Comparison of ENCODE assay signal across 26 cellular contexts in genomic region chr9:91210318-91210717, GRCh38.
A peak's percentile ranks its signal among the peaks of the same experiment; 100 is the strongest.
DNase-seq lines count a peak whose midpoint lies in the region; ATAC-seq and TF ChIP-seq lines count a peak whose summit lies in the region.
"Had no signal": no experiment of that assay in that cellular context is flagged by ENCODE, and none has a peak within 500 bp of the region (broad histone marks: within the 10 kb centered on the region; RNA-seq: fewer than 3 reads in every experiment).

No MANE protein-coding gene starts in this region.

- H3K36me3 ChIP-seq in duodenal mucosa (ENCODE audit: control insufficient read depth in 1 of 2, insufficient read depth in 2 of 2, low read length in 2 of 2) (no peaks in the 10 kb centered on the region), right lobe of liver (no peaks in the 10 kb centered on the region), tibial nerve (peaks cover 0 to 9% (median 0%) of the 10 kb centered on the region in 3 donors), psoas muscle (ENCODE audit: insufficient read depth in 1 of 2, low read depth in 1 of 2) (peaks cover 0 to 9% of the 10 kb centered on the region in 2 donors)
- H3K36me3 ChIP-seq: gastroesophageal sphincter, SJSA1, upper lobe of right lung had no signal

- WGBS in right lobe of liver (ENCODE audit: insufficient coverage, low coverage, low lambda C conversion rate, missing lambda C conversion rate), result 25% methylated on average over 6 of the region's 6 CpGs
- 67 to 84% methylated on average over 6 of the region's 6 CpGs for WGBS in tibial nerve, 2 donors
- WGBS in psoas muscle, 3 donors, result 89 to 90% (median 90%) methylated on average over 6 of the region's 6 CpGs

- H3K4me1 ChIP-seq in duodenal mucosa (ENCODE audit: control insufficient read depth in 1 of 2, insufficient read depth in 2 of 2, low read length in 2 of 2) (peaks cover 49 to 53% of the 10 kb centered on the region in 2 donors), right lobe of liver (peaks cover 0 to 51% (median 16%) of the 10 kb centered on the region in 4 donors), tibial nerve (peaks cover 0 to 28% (median 22%) of the 10 kb centered on the region in 4 donors), psoas muscle (peaks cover 18% of the 10 kb centered on the region)

- H3K27me3 ChIP-seq in duodenal mucosa (ENCODE audit: control insufficient read depth in 1 of 2, insufficient read depth in 2 of 2, low read length in 2 of 2) (no peaks in the 10 kb centered on the region), right lobe of liver (no peaks in the 10 kb centered on the region), tibial nerve (no peaks in the 10 kb centered on the region), psoas muscle (ENCODE audit: insufficient read depth in 3 of 3, low read length in 2 of 3) (no peaks in the 10 kb centered on the region)
- H3K27me3 ChIP-seq: BLaER1 treated with 17β-estradiol and CSF1 and Interleukin-3, amounts not matched to agents 10 nM and 100 nM; gastroesophageal sphincter; hepatocyte; SJSA1; upper lobe of right lung had no signal

- H3K4me1 Mint-ChIP-seq in natural killer cell treated with Interleukin-12 subunit alpha and Interleukin-12 subunit beta and Interleukin-15 and Interleukin-18, amount 100 ng/mL, for 72 hours (ENCODE audit: low read depth in 2 of 2), result peaks cover 52 to 60% of the 10 kb centered on the region in 2 donors
- H3K4me1 Mint-ChIP-seq in natural killer cell, result peaks cover 42 to 47% of the 10 kb centered on the region in 2 donors

- H3K27me3 Mint-ChIP-seq in natural killer cell treated with Interleukin-12 subunit alpha and Interleukin-12 subunit beta and Interleukin-15 and Interleukin-18, amount 100 ng/mL, for 72 hours, result no peaks in the 10 kb centered on the region
- H3K27me3 Mint-ChIP-seq in natural killer cell (ENCODE audit: low read depth in 2 of 2), result no peaks in the 10 kb centered on the region
- H3K27me3 Mint-ChIP-seq: activated CD8-positive, alpha-beta memory T cell treated with anti-CD3 and anti-CD28 coated beads, Interleukin-2, amount 10 ng/mL, durations not matched to agents 7 days and 5 days had no signal

- no peaks in the 10 kb centered on the region for H3K9me3 ChIP-seq in duodenal mucosa (ENCODE audit: control insufficient read depth in 1 of 2, low read length in 2 of 2)
- no peaks in the 10 kb centered on the region for H3K9me3 ChIP-seq in right lobe of liver
- H3K9me3 ChIP-seq in tibial nerve, result no peaks in the 10 kb centered on the region
- H3K9me3 ChIP-seq in psoas muscle, result no peaks in the 10 kb centered on the region
- H3K9me3 ChIP-seq: gastroesophageal sphincter, upper lobe of right lung had no signal

- peak in 1 of 2 donors; percentile 5 for TF ChIP-seq EP300 in tibial nerve (IDR thresholded peaks at IDR 0.05)

- TF ChIP-seq CTCF in natural killer cell (IDR thresholded peaks at IDR 0.05), result no peak
- no peak for TF ChIP-seq CTCF in right lobe of liver (IDR thresholded peaks at IDR 0.05)
- TF ChIP-seq CTCF in tibial nerve (IDR thresholded peaks at IDR 0.05), result no peak
- no peak for TF ChIP-seq CTCF in psoas muscle (IDR thresholded peaks at IDR 0.05)
- no peak for TF ChIP-seq CTCF in coronary artery (IDR thresholded peaks at IDR 0.05)

- no peaks in the 10 kb centered on the region for H3K9me3 Mint-ChIP-seq in natural killer cell treated with Interleukin-12 subunit alpha and Interleukin-12 subunit beta and Interleukin-15 and Interleukin-18, amount 100 ng/mL, for 72 hours
- H3K9me3 Mint-ChIP-seq in natural killer cell, result no peaks in the 10 kb centered on the region

- peak overlapping the region; percentile 19 to 39 for H3K9ac ChIP-seq in duodenal mucosa (ENCODE audit: low read depth in 1 of 2, low read length in 2 of 2)
- H3K9ac ChIP-seq: BLaER1 treated with 17β-estradiol and CSF1 and Interleukin-3, amounts not matched to agents 10 nM and 100 nM had no signal

- TF ChIP-seq POLR2A in right lobe of liver (IDR thresholded peaks at IDR 0.05) (peak; percentile 77), tibial nerve (IDR thresholded peaks at IDR 0.05) (no peak)

- H3K36me3 Mint-ChIP-seq in natural killer cell treated with Interleukin-12 subunit alpha and Interleukin-12 subunit beta and Interleukin-15 and Interleukin-18, amount 100 ng/mL, for 72 hours, result peaks cover 4% of the 10 kb centered on the region
- no peaks in the 10 kb centered on the region for H3K36me3 Mint-ChIP-seq in natural killer cell

- H3K4me3 ChIP-seq in duodenal mucosa (ENCODE audit: low read depth in 1 of 2, low read length in 2 of 2) (no peak overlapping the region), right lobe of liver (peak overlapping the region; percentile 10 to 44 (median 39)), tibial nerve (no peak overlapping the region), psoas muscle (no peak overlapping the region), coronary artery (no peak overlapping the region)
- H3K4me3 ChIP-seq: BLaER1 treated with 17β-estradiol and CSF1 and Interleukin-3, amounts not matched to agents 10 nM and 100 nM; gastroesophageal sphincter; hepatocyte; SJSA1; upper lobe of right lung had no signal

- no peak for ATAC-seq in natural killer cell treated with Interleukin-12 subunit alpha and Interleukin-12 subunit beta and Interleukin-15 and Interleukin-18, amount 100 ng/mL, for 72 hours
- ATAC-seq in natural killer cell (no peak), right lobe of liver (peak; percentile 55 to 79 (median 68)), psoas muscle (no peak)
- ATAC-seq: activated CD8-positive, alpha-beta memory T cell treated with anti-CD3 and anti-CD28 coated beads, Interleukin-2, amount 10 ng/mL, durations not matched to agents 7 days and 5 days; gastroesophageal sphincter; upper lobe of right lung had no signal

- DNase-seq in natural killer cell treated with Interleukin-12 subunit alpha and Interleukin-12 subunit beta and Interleukin-15 and Interleukin-18, amount 100 ng/mL, for 72 hours (ENCODE audit: low spot score), result no peak
- DNase-seq in natural killer cell, result no peak
- peak in 1 of 3 donors; percentile 78 for DNase-seq in right lobe of liver
- no peak for DNase-seq in tibial nerve (ENCODE audit: low spot score in 2 of 2)
- DNase-seq in psoas muscle, result no peak
- no peak for DNase-seq in coronary artery (ENCODE audit: low spot score)
- DNase-seq: activated CD8-positive, alpha-beta memory T cell treated with anti-CD3 and anti-CD28 coated beads, Interleukin-2, amount 10 ng/mL, durations not matched to agents 7 days and 5 days; activated naive CD4-positive, alpha-beta T cell treated with anti-CD3 and anti-CD28 coated beads, Interleukin-2, amount 50 U/mL, for 16 hours; caudate nucleus; COR-L47; cortex of kidney; DMS53; mesendoderm; NCI-H1092; NCI-H187; NCI-H2171; RPMI8226; stimulated activated CD4-positive, alpha-beta T cell treated with anti-CD3 and anti-CD28 coated beads, Interleukin-4, amount 100 ng/mL, for 24 hours; T-helper 9 cell; upper lobe of right lung had no signal

- peak overlapping the region in 1 of 2 donors; percentile 82 for H3K27ac Mint-ChIP-seq in natural killer cell treated with Interleukin-12 subunit alpha and Interleukin-12 subunit beta and Interleukin-15 and Interleukin-18, amount 100 ng/mL, for 72 hours
- no peak overlapping the region for H3K27ac Mint-ChIP-seq in natural killer cell
- H3K27ac Mint-ChIP-seq: activated CD8-positive, alpha-beta memory T cell treated with anti-CD3 and anti-CD28 coated beads, Interleukin-2, amount 10 ng/mL, durations not matched to agents 7 days and 5 days; activated T-helper 1 cell treated with anti-CD3 and anti-CD28 coated beads, Interleukin-12 subunit alpha, Interleukin-12 subunit beta, Interleukin-2, Interleukin-4 antibody, amounts not matched to agents 30 ng/mL and 10 ng/mL and 1 ng/mL, durations not matched to agents 14 hours and 24 hours and 36 hours had no signal

- H3K27ac ChIP-seq in duodenal mucosa (ENCODE audit: low read depth, low read length) (peak overlapping the region; percentile 53), right lobe of liver (peak overlapping the region; percentile 92 to 98 (median 93)), tibial nerve (peak overlapping the region in 3 of 4 donors; percentile 20 to 59 (median 23)), psoas muscle (no peak overlapping the region), coronary artery (no peak overlapping the region)
- H3K27ac ChIP-seq: BLaER1 treated with 17β-estradiol and CSF1 and Interleukin-3, amounts not matched to agents 10 nM and 100 nM; gastroesophageal sphincter; hepatocyte; SJSA1; upper lobe of right lung had no signal

- H3K4me3 Mint-ChIP-seq in natural killer cell treated with Interleukin-12 subunit alpha and Interleukin-12 subunit beta and Interleukin-15 and Interleukin-18, amount 100 ng/mL, for 72 hours, result peak overlapping the region; percentile 18
- no peak overlapping the region for H3K4me3 Mint-ChIP-seq in natural killer cell
- H3K4me3 Mint-ChIP-seq: activated CD8-positive, alpha-beta memory T cell treated with anti-CD3 and anti-CD28 coated beads, Interleukin-2, amount 10 ng/mL, durations not matched to agents 7 days and 5 days; activated T-helper 1 cell treated with anti-CD3 and anti-CD28 coated beads, Interleukin-12 subunit alpha, Interleukin-12 subunit beta, Interleukin-2, Interleukin-4 antibody, amounts not matched to agents 30 ng/mL and 10 ng/mL and 1 ng/mL, durations not matched to agents 14 hours and 24 hours and 36 hours had no signal

- intact Hi-C loops in natural killer cell (cut with micrococcal nuclease), result loop anchor here (5.0 kb wide), 1 partner anchor 42 kb away; no protein-coding TSS in a partner anchor
- intact Hi-C loops in right lobe of liver (cut with DNase I), result no loop called here
- intact Hi-C loops in psoas muscle (cut with DNase I), result no loop called here

Comparison
In these comparisons a context has a peak if more than half of its experiments do, and no peak if none do; other contexts are left out.
1. ATAC-seq: peak in right lobe of liver (4 of 4); none in natural killer cell treated with Interleukin-12 subunit alpha and Interleukin-12 subunit beta and Interleukin-15 and Interleukin-18, amount 100 ng/mL, for 72 hours (0 of 2), natural killer cell (0 of 3) and psoas muscle (0 of 4).
2. H3K27ac ChIP-seq: peak in duodenal mucosa (single experiment), right lobe of liver (3 of 3) and tibial nerve (3 of 4); none in psoas muscle (single experiment) and coronary artery (0 of 2).
3. H3K4me3 ChIP-seq: peak in right lobe of liver (3 of 3); none in duodenal mucosa (0 of 2), tibial nerve (0 of 4), psoas muscle (single experiment) and coronary artery (single experiment).